11 cellular contexts compared by ENCODE assay signal in the genomic region with DNA sequence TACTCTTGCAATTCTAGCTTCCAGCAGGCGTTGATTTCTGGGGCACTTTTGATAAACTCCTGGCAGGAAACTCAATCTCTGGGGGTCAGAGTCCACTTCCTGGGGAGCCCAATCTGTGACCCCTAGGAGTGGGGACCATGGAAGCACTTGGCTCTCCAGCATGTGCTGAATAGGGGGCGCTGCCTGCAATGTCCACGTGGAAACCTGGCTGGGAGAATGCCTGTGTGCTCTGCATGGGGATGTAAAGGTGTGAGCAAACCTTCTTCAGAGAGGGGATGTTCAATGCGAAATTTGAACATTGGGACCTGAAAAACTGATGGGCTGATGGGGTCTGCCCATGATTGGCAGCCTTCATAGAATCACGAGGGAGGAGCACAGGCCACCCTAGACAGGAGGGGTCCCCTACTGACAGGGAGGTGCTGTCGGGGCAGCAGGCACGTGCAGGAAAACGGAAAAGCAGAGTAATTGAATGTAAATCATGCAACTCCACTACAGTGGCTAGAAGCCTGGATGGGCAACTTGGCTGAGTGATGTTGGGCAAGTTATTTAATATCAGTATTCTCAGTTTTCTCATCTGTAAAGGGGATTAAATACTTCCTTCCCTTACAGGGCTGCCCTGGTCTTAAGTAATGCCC. TPM values are rescaled to one million over a fixed set of nuclear protein-coding genes. Genes with fewer than 3 reads are reported as not detected.
A peak's percentile ranks its signal among the peaks of the same experiment; 100 is the strongest.
DNase-seq lines count a peak whose midpoint lies in the region; ATAC-seq and TF ChIP-seq lines count a peak whose summit lies in the region.
"Had no signal": no experiment of that assay in that cellular context is flagged by ENCODE, and none has a peak within 500 bp of the region (broad histone marks: within the 10 kb centered on the region; RNA-seq: fewer than 3 reads in every experiment).

No MANE protein-coding gene starts in this region.

- in situ Hi-C loops in brain microvascular endothelial cell (cut with HindIII; ENCODE audit: low pct_ligation_motif_present, low sequenced_read_pairs): no loop called here

- no peaks in the 10 kb centered on the region for H3K27me3 ChIP-seq in brain microvascular endothelial cell (replicated peaks)
- H3K27me3 ChIP-seq: adrenal gland, tibial nerve had no signal

- CTCF ChIA-PET in activated CD4-positive, alpha-beta memory T cell treated with anti-CD3 and anti-CD28 coated beads, Interleukin-2, amount 10 ng/mL, durations not matched to agents 7 days and 5 days (lab: Charles Lee): interaction anchor here (1.1 to 2.0 kb wide), 6 partner anchors 9 to 96 kb away, joined by 3 to 14 read pairs (median 7); a partner anchor contains a TSS

- H3K9me3 Mint-ChIP-seq in activated CD4-positive, alpha-beta memory T cell treated with anti-CD3 and anti-CD28 coated beads, Interleukin-2, amount 10 ng/mL, durations not matched to agents 7 days and 5 days: no peaks in the 10 kb centered on the region
- no peaks in the 10 kb centered on the region for H3K9me3 Mint-ChIP-seq in stimulated activated memory B cell treated with anti-CD40 and anti-IgM and Interleukin-4, amounts not matched to agents 10 μg/mL and 1 μg/mL and 100 μg/mL, for 72 hours

- H3K4me1 Mint-ChIP-seq in activated CD4-positive, alpha-beta memory T cell treated with anti-CD3 and anti-CD28 coated beads, Interleukin-2, amount 10 ng/mL, durations not matched to agents 7 days and 5 days: peaks cover 39% of the 10 kb centered on the region
- peaks cover 59% of the 10 kb centered on the region for H3K4me1 Mint-ChIP-seq in stimulated activated memory B cell treated with anti-CD40 and anti-IgM and Interleukin-4, amounts not matched to agents 10 μg/mL and 1 μg/mL and 100 μg/mL, for 72 hours

- POLR2A ChIA-PET in activated CD4-positive, alpha-beta memory T cell treated with anti-CD3 and anti-CD28 coated beads, Interleukin-2, amount 10 ng/mL, durations not matched to agents 7 days and 5 days (lab: Charles Lee): interaction anchor here (1.0 to 3.6 kb wide), 12 partner anchors 8 to 95 kb away, joined by 3 to 19 read pairs (median 4); a partner anchor contains a TSS

- TF ChIP-seq CTCF in coronary artery (IDR thresholded peaks at IDR 0.05): no peak
- TF ChIP-seq CTCF in brain microvascular endothelial cell (IDR thresholded peaks at IDR 0.05; ENCODE audit: low read depth, low read length, missing control alignments): no peak

- H3K4me3 ChIP-seq in coronary artery (no peak overlapping the region), brain microvascular endothelial cell (ENCODE audit: low read depth, low read length) (no peak overlapping the region)
- H3K4me3 ChIP-seq: adrenal gland had no signal

- peak; percentile 22 for DNase-seq in activated T-cell treated with anti-CD3 and anti-CD28 coated beads, Interleukin-2, amount 50 U/mL, for 1 hour
- DNase-seq in activated T-cell treated with anti-CD3 and anti-CD28 coated beads for 4 hours (no peak), NCI-H446 (lab: John Stamatoyannopoulos, UW) (no peak), coronary artery (ENCODE audit: low spot score) (no peak), brain microvascular endothelial cell (no peak)
- no peak for DNase-seq in activated CD4-positive, alpha-beta memory T cell treated with anti-CD3 and anti-CD28 coated beads, Interleukin-2, amount 10 ng/mL, durations not matched to agents 7 days and 5 days
- DNase-seq: SW 1271 had no signal

- no peak overlapping the region for H3K27ac ChIP-seq in coronary artery
- no peak overlapping the region for H3K27ac ChIP-seq in brain microvascular endothelial cell
- H3K27ac ChIP-seq: adrenal gland had no signal

- peaks cover 14% of the 10 kb centered on the region for H3K36me3 Mint-ChIP-seq in activated CD4-positive, alpha-beta memory T cell treated with anti-CD3 and anti-CD28 coated beads, Interleukin-2, amount 10 ng/mL, durations not matched to agents 7 days and 5 days (ENCODE audit: low read depth)
- H3K36me3 Mint-ChIP-seq in stimulated activated memory B cell treated with anti-CD40 and anti-IgM and Interleukin-4, amounts not matched to agents 10 μg/mL and 1 μg/mL and 100 μg/mL, for 72 hours: peaks cover 5% of the 10 kb centered on the region

- peak; percentile 26 for ATAC-seq in HG02885 (IDR thresholded peaks at IDR 0.05; ENCODE audit: poor library complexity, unreplicated experiment)
- ATAC-seq in stimulated activated memory B cell treated with anti-CD40 and anti-IgM and Interleukin-4, amounts not matched to agents 10 μg/mL and 1 μg/mL and 100 μg/mL, for 72 hours: peak; percentile 13

- peak overlapping the region; percentile 34 for H3K4me3 Mint-ChIP-seq in activated CD4-positive, alpha-beta memory T cell treated with anti-CD3 and anti-CD28 coated beads, Interleukin-2, amount 10 ng/mL, durations not matched to agents 7 days and 5 days
- H3K4me3 Mint-ChIP-seq in stimulated activated memory B cell treated with anti-CD40 and anti-IgM and Interleukin-4, amounts not matched to agents 10 μg/mL and 1 μg/mL and 100 μg/mL, for 72 hours: peak overlapping the region; percentile 56

- peak overlapping the region; percentile 63 for H3K27ac Mint-ChIP-seq in activated CD4-positive, alpha-beta memory T cell treated with anti-CD3 and anti-CD28 coated beads, Interleukin-2, amount 10 ng/mL, durations not matched to agents 7 days and 5 days
- peak overlapping the region; percentile 88 for H3K27ac Mint-ChIP-seq in stimulated activated memory B cell treated with anti-CD40 and anti-IgM and Interleukin-4, amounts not matched to agents 10 μg/mL and 1 μg/mL and 100 μg/mL, for 72 hours

- no peaks in the 10 kb centered on the region for H3K27me3 Mint-ChIP-seq in activated CD4-positive, alpha-beta memory T cell treated with anti-CD3 and anti-CD28 coated beads, Interleukin-2, amount 10 ng/mL, durations not matched to agents 7 days and 5 days
- no peaks in the 10 kb centered on the region for H3K27me3 Mint-ChIP-seq in stimulated activated memory B cell treated with anti-CD40 and anti-IgM and Interleukin-4, amounts not matched to agents 10 μg/mL and 1 μg/mL and 100 μg/mL, for 72 hours

- H3K36me3 ChIP-seq in brain microvascular endothelial cell (replicated peaks): no peaks in the 10 kb centered on the region
- H3K36me3 ChIP-seq: adrenal gland had no signal

RNA-seq across cellular contexts. Expression of a gene that starts 47.8 kb away (rescaled TPM):
- 10 to 100 TPM; 21.5 to 22.8 TPM for total RNA-seq in activated CD4-positive, alpha-beta memory T cell treated with anti-CD3 and anti-CD28 coated beads, Interleukin-2, amount 10 ng/mL, durations not matched to agents 7 days and 5 days
